ENCODE assay signal across 8 cellular contexts in genomic region chr2:177212895-177213856, GRCh38. TPM values are rescaled to one million over a fixed set of nuclear protein-coding genes. Genes with fewer than 3 reads are reported as not detected.
DNase-seq lines count a peak whose midpoint lies in the region; ATAC-seq, FAIRE-seq and TF ChIP-seq lines count a peak whose summit lies in the region.

No MANE protein-coding gene starts in this region.

- POLR2A ChIA-PET in BJ (lab: Charles Lee), result interaction anchor here (0.6 to 1.2 kb wide), 5 partner anchors 48 to 124 kb away, joined by 3 to 4 read pairs (median 3); no protein-coding TSS in a partner anchor

- peak; percentile 87 for FAIRE-seq in GM19239 (lab: Jason Lieb, UNC)

- no peak for TF ChIP-seq CTCF in BJ (IDR thresholded peaks at IDR 0.05; ENCODE audit: insufficient read depth, low read depth, low read length)

- peak; percentile 36 for DNase-seq in BJ (ENCODE audit: low read depth)
- DNase-seq in GM19239 (ENCODE audit: insufficient read length, low spot score), result peak; percentile 50
- DNase-seq in NCI-H510A treated with DMSO at 0.1 percent for 48 hours (lab: John Stamatoyannopoulos, UW), result peak; percentile 91
- peak; percentile 91 to 96 for DNase-seq in activated CD4-positive, alpha-beta T cell treated with anti-CD3 and anti-CD28 coated beads for 4 hours
- DNase-seq in left lobe of liver (ENCODE audit: low spot score), result peak; percentile 94
- DNase-seq in stimulated activated CD4-positive, alpha-beta T cell treated with anti-CD3 and anti-CD28 coated beads, Interleukin-1b, Interleukin-23, amount 100 ng/mL, for 48 hours, result peak; percentile 93

- H3K27me3 ChIP-seq in BJ (ENCODE audit: control insufficient read depth, insufficient read depth, low read length), result no peaks in the 10 kb centered on the region

- CTCF ChIA-PET in BJ (lab: Yijun Ruan, JAX), result interaction anchor here (1.6 kb wide), 1 partner anchor 49 kb away, joined by 10 read pairs; no protein-coding TSS in a partner anchor

- H3K4me3 ChIP-seq in BJ (ENCODE audit: low read depth, low read length), result peak overlapping the region; percentile 84

- H3K27ac ChIP-seq in cingulate gyrus (ENCODE audit: low read depth, low read length), result peak overlapping the region; percentile 92

- peak; percentile 55 for ATAC-seq in HG03439 (IDR thresholded peaks at IDR 0.05; ENCODE audit: unreplicated experiment)
- ATAC-seq in left lobe of liver, result peak; percentile 77

- peaks cover 3% of the 10 kb centered on the region for H3K36me3 ChIP-seq in BJ (ENCODE audit: control insufficient read depth, insufficient read depth, low read length)

RNA-seq across cellular contexts. Expression of gene HNRNPA3, which starts 0.6 kb away (rescaled TPM):
- 31.8 and 74.9 TPM in 2 replicates for polyA plus RNA-seq in BJ (2011; rRNA removed)
- polyA minus RNA-seq in BJ (2011; rRNA and poly(A)+ RNA removed), result 7.3 and 21.1 TPM in 2 replicates
- 55.1 TPM for total RNA-seq in left lobe of liver

RNA-seq across cellular contexts. Expression of gene NFE2L2, which starts 51.4 kb away (rescaled TPM):
- polyA plus RNA-seq in BJ (2011; rRNA removed), result 109 and 128 TPM in 2 replicates
- polyA minus RNA-seq in BJ (2011; rRNA and poly(A)+ RNA removed), result 92.7 and 106 TPM in 2 replicates
- total RNA-seq in left lobe of liver, result 29.2 TPM

Comparison
In these comparisons a context has a peak if more than half of its experiments do, and no peak if none do; other contexts are left out.
1. Peak in every context shown above with its lines: DNase-seq, ATAC-seq, H3K4me3 ChIP-seq and H3K27ac ChIP-seq.
2. DNase-seq: peak in every context shown above with its lines; median percentile 94 in left lobe of liver; 94 in activated CD4-positive, alpha-beta T cell treated with anti-CD3 and anti-CD28 coated beads for 4 hours; 93 in stimulated activated CD4-positive, alpha-beta T cell treated with anti-CD3 and anti-CD28 coated beads, Interleukin-1b, Interleukin-23, amount 100 ng/mL, for 48 hours; 91 in NCI-H510A treated with DMSO at 0.1 percent for 48 hours; 50 in GM19239; 36 in BJ.